In the genomic region with DNA sequence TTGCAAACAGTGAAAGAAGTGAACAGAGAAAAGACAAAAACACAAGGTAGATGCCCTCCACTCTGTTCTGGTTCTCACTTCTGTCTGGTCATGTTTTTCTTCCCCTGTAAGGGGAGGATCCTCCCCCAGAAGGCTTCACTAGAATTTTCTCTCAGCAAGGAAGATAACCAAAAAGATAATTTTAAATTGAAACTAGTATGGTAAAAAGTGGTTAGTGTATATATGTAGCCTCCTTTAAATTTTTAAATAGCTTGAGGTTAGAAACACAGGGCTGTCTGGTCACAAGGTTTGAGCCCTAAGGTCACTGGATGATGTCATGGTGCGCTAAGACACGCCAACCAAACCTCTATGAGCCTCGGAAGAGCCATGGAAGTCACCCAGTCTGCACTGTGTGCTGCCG, we compare ENCODE assay signal across 1 cellular context.
TF ChIP-seq lines count a peak whose summit lies in the region.

No MANE protein-coding gene starts in this region.

TF ChIP-seq in WTC11, 78 proteins besides CTCF, POLR2A, EP300 and RAD21 (continued from another document):
- TF ChIP-seq, protein P1, sequence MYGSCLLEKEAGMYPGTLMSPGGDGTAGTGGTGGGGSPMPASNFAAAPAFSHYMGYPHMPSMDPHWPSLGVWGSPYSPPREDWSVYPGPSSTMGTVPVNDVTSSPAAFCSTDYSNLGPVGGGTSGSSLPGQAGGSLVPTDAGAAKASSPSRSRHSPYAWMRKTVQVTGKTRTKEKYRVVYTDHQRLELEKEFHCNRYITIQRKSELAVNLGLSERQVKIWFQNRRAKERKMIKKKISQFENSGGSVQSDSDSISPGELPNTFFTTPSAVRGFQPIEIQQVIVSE (CRISPR knock-in tag; IDR thresholded peaks at IDR 0.05; ENCODE audit: borderline replicate concordance), result no peak
